1 cellular context compared by ENCODE assay signal in genomic region chr20:19937651-19938420, GRCh38.
TF ChIP-seq lines count a peak whose summit lies in the region.

No MANE protein-coding gene starts in this region.

TF ChIP-seq in GM12878, 131 proteins besides CTCF, POLR2A, EP300 and RAD21 (continued from another document and continues in another):
- TF ChIP-seq, protein P1, sequence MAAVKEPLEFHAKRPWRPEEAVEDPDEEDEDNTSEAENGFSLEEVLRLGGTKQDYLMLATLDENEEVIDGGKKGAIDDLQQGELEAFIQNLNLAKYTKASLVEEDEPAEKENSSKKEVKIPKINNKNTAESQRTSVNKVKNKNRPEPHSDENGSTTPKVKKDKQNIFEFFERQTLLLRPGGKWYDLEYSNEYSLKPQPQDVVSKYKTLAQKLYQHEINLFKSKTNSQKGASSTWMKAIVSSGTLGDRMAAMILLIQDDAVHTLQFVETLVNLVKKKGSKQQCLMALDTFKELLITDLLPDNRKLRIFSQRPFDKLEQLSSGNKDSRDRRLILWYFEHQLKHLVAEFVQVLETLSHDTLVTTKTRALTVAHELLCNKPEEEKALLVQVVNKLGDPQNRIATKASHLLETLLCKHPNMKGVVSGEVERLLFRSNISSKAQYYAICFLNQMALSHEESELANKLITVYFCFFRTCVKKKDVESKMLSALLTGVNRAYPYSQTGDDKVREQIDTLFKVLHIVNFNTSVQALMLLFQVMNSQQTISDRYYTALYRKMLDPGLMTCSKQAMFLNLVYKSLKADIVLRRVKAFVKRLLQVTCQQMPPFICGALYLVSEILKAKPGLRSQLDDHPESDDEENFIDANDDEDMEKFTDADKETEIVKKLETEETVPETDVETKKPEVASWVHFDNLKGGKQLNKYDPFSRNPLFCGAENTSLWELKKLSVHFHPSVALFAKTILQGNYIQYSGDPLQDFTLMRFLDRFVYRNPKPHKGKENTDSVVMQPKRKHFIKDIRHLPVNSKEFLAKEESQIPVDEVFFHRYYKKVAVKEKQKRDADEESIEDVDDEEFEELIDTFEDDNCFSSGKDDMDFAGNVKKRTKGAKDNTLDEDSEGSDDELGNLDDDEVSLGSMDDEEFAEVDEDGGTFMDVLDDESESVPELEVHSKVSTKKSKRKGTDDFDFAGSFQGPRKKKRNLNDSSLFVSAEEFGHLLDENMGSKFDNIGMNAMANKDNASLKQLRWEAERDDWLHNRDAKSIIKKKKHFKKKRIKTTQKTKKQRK (IDR thresholded peaks at IDR 0.05; ENCODE audit: low read depth, low read length) = no peak
- TF ChIP-seq, protein P2, sequence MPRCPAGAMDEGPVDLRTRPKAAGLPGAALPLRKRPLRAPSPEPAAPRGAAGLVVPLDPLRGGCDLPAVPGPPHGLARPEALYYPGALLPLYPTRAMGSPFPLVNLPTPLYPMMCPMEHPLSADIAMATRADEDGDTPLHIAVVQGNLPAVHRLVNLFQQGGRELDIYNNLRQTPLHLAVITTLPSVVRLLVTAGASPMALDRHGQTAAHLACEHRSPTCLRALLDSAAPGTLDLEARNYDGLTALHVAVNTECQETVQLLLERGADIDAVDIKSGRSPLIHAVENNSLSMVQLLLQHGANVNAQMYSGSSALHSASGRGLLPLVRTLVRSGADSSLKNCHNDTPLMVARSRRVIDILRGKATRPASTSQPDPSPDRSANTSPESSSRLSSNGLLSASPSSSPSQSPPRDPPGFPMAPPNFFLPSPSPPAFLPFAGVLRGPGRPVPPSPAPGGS (IDR thresholded peaks at IDR 0.05; ENCODE audit: borderline replicate concordance, insufficient read depth, low read depth, low read length, poor library complexity, severe bottlenecking) = peak; percentile 76
- TF ChIP-seq MEF2B (IDR thresholded peaks at IDR 0.05; ENCODE audit: partially characterized antibody, poor library complexity, severe bottlenecking) (no peak), POLR2AphosphoS5 (IDR thresholded peaks at IDR 0.05; ENCODE audit: low read length) (no peak), YY1 (IDR thresholded peaks at IDR 0.05; ENCODE audit: low read depth, low read length) (peak; percentile 28; the same call in 1 of the 2 replicates), IRF3 (IDR thresholded peaks at IDR 0.05) (no peak), PAX5 (IDR thresholded peaks at IDR 0.05; ENCODE audit: borderline replicate concordance, low read depth, low read length) (no peak), TBL1XR1 (IDR thresholded peaks at IDR 0.05; ENCODE audit: low read depth, low read length) (no peak), SMARCA5 (IDR thresholded peaks at IDR 0.05) (no peak), ATF7 (IDR thresholded peaks at IDR 0.05; ENCODE audit: low read depth) (peak; percentile 69), SMC3 (IDR thresholded peaks at IDR 0.05; ENCODE audit: borderline replicate concordance, low read length) (no peak), RFX5 (IDR thresholded peaks at IDR 0.05; ENCODE audit: low read depth, low read length) (no peak), RELA (IDR thresholded peaks at IDR 0.05; ENCODE audit: borderline replicate concordance, partially characterized antibody) (no peak), NR2F1 (conservative IDR thresholded peaks at IDR 0.05) (no peak), ZNF217 (IDR thresholded peaks at IDR 0.05) (no peak), LARP7 (IDR thresholded peaks at IDR 0.05) (no peak), MTA3 (IDR thresholded peaks at IDR 0.05; ENCODE audit: borderline replicate concordance, low read length) (peak; percentile 77; the same call in 1 of the 2 replicates), CREB1 (IDR thresholded peaks at IDR 0.05; ENCODE audit: low read depth) (peak; percentile 72), CHD1 (IDR thresholded peaks at IDR 0.05; ENCODE audit: low read depth, low read length) (no peak), SUZ12 (IDR thresholded peaks at IDR 0.05; ENCODE audit: unreplicated experiment) (no peak), BCL11A (IDR thresholded peaks at IDR 0.05; ENCODE audit: low read depth, low read length) (no peak), SREBF2 (IDR thresholded peaks at IDR 0.05; ENCODE audit: low read length) (no peak), ZNF24 (IDR thresholded peaks at IDR 0.05) (no peak), TARDBP (IDR thresholded peaks at IDR 0.05; ENCODE audit: borderline replicate concordance) (no peak), KAT2A (conservative IDR thresholded peaks at IDR 0.05; ENCODE audit: control insufficient read depth, low read depth, low read length) (no peak), TCF3 (IDR thresholded peaks at IDR 0.05; ENCODE audit: borderline replicate concordance, insufficient read depth, low read depth, low read length) (peak; percentile 69; the same call in 1 of the 2 replicates), SKIL (IDR thresholded peaks at IDR 0.05; ENCODE audit: low read depth, poor library complexity, severe bottlenecking) (no peak), EGR1 (IDR thresholded peaks at IDR 0.05; ENCODE audit: borderline replicate concordance in 1 of 2, low read depth in 2 of 2, low read length in 2 of 2) (no peak), IKZF1 (conservative IDR thresholded peaks at IDR 0.05) (no peak), MEF2A (IDR thresholded peaks at IDR 0.05; ENCODE audit: insufficient read depth, low read depth, low read length) (no peak), ZNF207 (IDR thresholded peaks at IDR 0.05; ENCODE audit: borderline replicate concordance) (no peak), MXI1 (IDR thresholded peaks at IDR 0.05; ENCODE audit: low read depth, low read length) (no peak), IRF5 (IDR thresholded peaks at IDR 0.05; ENCODE audit: borderline replicate concordance) (no peak), PKNOX1 (IDR thresholded peaks at IDR 0.05) (no peak), SIN3A (IDR thresholded peaks at IDR 0.05; ENCODE audit: low read depth, low read length) (no peak)
- TF ChIP-seq, protein P3, sequence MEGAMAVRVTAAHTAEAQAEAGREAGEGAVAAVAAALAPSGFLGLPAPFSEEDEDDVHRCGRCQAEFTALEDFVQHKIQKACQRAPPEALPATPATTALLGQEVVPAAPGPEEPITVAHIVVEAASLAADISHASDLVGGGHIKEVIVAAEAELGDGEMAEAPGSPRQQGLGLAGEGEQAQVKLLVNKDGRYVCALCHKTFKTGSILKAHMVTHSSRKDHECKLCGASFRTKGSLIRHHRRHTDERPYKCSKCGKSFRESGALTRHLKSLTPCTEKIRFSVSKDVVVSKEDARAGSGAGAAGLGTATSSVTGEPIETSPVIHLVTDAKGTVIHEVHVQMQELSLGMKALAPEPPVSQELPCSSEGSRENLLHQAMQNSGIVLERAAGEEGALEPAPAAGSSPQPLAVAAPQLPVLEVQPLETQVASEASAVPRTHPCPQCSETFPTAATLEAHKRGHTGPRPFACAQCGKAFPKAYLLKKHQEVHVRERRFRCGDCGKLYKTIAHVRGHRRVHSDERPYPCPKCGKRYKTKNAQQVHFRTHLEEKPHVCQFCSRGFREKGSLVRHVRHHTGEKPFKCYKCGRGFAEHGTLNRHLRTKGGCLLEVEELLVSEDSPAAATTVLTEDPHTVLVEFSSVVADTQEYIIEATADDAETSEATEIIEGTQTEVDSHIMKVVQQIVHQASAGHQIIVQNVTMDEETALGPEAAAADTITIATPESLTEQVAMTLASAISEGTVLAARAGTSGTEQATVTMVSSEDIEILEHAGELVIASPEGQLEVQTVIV (IDR thresholded peaks at IDR 0.05; ENCODE audit: borderline replicate concordance, partially characterized antibody) = no peak
- TF ChIP-seq, protein P4, sequence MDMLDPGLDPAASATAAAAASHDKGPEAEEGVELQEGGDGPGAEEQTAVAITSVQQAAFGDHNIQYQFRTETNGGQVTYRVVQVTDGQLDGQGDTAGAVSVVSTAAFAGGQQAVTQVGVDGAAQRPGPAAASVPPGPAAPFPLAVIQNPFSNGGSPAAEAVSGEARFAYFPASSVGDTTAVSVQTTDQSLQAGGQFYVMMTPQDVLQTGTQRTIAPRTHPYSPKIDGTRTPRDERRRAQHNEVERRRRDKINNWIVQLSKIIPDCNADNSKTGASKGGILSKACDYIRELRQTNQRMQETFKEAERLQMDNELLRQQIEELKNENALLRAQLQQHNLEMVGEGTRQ (IDR thresholded peaks at IDR 0.05; ENCODE audit: borderline replicate concordance, low read depth, low read length) = no peak
- TF ChIP-seq, protein P5, sequence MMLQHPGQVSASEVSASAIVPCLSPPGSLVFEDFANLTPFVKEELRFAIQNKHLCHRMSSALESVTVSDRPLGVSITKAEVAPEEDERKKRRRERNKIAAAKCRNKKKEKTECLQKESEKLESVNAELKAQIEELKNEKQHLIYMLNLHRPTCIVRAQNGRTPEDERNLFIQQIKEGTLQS (IDR thresholded peaks at IDR 0.05; ENCODE audit: borderline replicate concordance, extremely low read depth, low read depth, low read length) = no peak
- TF ChIP-seq, protein P6, sequence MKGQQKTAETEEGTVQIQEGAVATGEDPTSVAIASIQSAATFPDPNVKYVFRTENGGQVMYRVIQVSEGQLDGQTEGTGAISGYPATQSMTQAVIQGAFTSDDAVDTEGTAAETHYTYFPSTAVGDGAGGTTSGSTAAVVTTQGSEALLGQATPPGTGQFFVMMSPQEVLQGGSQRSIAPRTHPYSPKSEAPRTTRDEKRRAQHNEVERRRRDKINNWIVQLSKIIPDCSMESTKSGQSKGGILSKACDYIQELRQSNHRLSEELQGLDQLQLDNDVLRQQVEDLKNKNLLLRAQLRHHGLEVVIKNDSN (IDR thresholded peaks at IDR 0.05; ENCODE audit: borderline replicate concordance, extremely low read length, insufficient read depth, low read depth, low read length) = no peak
- TF ChIP-seq, protein P7, sequence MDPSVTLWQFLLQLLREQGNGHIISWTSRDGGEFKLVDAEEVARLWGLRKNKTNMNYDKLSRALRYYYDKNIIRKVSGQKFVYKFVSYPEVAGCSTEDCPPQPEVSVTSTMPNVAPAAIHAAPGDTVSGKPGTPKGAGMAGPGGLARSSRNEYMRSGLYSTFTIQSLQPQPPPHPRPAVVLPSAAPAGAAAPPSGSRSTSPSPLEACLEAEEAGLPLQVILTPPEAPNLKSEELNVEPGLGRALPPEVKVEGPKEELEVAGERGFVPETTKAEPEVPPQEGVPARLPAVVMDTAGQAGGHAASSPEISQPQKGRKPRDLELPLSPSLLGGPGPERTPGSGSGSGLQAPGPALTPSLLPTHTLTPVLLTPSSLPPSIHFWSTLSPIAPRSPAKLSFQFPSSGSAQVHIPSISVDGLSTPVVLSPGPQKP (IDR thresholded peaks at IDR 0.05; ENCODE audit: low read depth, low read length) = no peak
- TF ChIP-seq, protein P8, sequence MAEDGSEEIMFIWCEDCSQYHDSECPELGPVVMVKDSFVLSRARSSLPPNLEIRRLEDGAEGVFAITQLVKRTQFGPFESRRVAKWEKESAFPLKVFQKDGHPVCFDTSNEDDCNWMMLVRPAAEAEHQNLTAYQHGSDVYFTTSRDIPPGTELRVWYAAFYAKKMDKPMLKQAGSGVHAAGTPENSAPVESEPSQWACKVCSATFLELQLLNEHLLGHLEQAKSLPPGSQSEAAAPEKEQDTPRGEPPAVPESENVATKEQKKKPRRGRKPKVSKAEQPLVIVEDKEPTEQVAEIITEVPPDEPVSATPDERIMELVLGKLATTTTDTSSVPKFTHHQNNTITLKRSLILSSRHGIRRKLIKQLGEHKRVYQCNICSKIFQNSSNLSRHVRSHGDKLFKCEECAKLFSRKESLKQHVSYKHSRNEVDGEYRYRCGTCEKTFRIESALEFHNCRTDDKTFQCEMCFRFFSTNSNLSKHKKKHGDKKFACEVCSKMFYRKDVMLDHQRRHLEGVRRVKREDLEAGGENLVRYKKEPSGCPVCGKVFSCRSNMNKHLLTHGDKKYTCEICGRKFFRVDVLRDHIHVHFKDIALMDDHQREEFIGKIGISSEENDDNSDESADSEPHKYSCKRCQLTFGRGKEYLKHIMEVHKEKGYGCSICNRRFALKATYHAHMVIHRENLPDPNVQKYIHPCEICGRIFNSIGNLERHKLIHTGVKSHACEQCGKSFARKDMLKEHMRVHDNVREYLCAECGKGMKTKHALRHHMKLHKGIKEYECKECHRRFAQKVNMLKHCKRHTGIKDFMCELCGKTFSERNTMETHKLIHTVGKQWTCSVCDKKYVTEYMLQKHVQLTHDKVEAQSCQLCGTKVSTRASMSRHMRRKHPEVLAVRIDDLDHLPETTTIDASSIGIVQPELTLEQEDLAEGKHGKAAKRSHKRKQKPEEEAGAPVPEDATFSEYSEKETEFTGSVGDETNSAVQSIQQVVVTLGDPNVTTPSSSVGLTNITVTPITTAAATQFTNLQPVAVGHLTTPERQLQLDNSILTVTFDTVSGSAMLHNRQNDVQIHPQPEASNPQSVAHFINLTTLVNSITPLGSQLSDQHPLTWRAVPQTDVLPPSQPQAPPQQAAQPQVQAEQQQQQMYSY (CRISPR knock-in tag; IDR thresholded peaks at IDR 0.05) = no peak
